13 cellular contexts compared by ENCODE assay signal in the genomic region with DNA sequence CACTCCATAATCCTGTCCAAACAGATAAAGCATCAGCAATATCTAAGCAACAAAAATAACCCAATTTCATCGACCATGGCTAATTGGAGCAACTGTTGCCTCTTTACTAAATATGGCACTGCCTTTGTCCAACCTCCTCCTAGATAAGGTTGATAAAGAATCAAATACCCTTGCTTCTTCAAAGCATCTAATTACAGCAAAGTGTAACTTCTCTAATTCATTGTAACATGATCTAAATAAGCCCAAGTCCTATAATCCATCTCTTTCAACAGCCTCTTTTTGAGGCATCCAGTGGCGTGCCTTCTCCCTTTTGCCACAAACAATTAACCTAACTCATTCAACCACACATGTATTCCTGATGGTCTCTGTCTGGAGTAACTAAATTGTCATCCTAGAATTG.
DNase-seq lines count a peak whose midpoint lies in the region; ATAC-seq lines count a peak whose summit lies in the region.
"Had no signal": no experiment of that assay in that cellular context is flagged by ENCODE, and none has a peak within 500 bp of the region (broad histone marks: within the 10 kb centered on the region; RNA-seq: fewer than 3 reads in every experiment).

No MANE protein-coding gene starts in this region.

- no peaks in the 10 kb centered on the region for H3K36me3 Mint-ChIP-seq in immature natural killer cell

- no peaks in the 10 kb centered on the region for H3K4me1 Mint-ChIP-seq in immature natural killer cell

- H2AK5ac ChIP-seq in mesenchymal stem cell (ENCODE audit: low read length, severe bottlenecking): no peak overlapping the region

- no peak overlapping the region for H3K4me3 Mint-ChIP-seq in immature natural killer cell
- H3K4me3 Mint-ChIP-seq: T-helper 1 cell treated with Interleukin-12 subunit alpha and Interleukin-12 subunit beta and Interleukin-4 antibody, amounts not matched to agents 30 μg/mL and 1 μg/mL, for 36 hours had no signal

- H4K91ac ChIP-seq in mesenchymal stem cell (ENCODE audit: low read length): no peak overlapping the region

- no peak overlapping the region for H2AFZ ChIP-seq in mesenchymal stem cell (ENCODE audit: low read depth, low read length)

- no peak overlapping the region for H4K8ac ChIP-seq in mesenchymal stem cell (ENCODE audit: low read length)

- H3K4me3 ChIP-seq in mesenchymal stem cell (ENCODE audit: insufficient read depth in 1 of 2, low read depth in 1 of 2, low read length in 2 of 2): no peak overlapping the region
- H3K4me3 ChIP-seq: BLaER1 had no signal

- H3K27me3 ChIP-seq in mesenchymal stem cell (ENCODE audit: control insufficient read depth in 1 of 2, insufficient read depth in 1 of 2, low read length in 2 of 2): no peaks in the 10 kb centered on the region
- H3K27me3 ChIP-seq: BLaER1 had no signal

- H3K23ac ChIP-seq in mesenchymal stem cell (ENCODE audit: low read length in 2 of 2): no peak overlapping the region

- peak; percentile 11 for DNase-seq in DMS53 (lab: John Stamatoyannopoulos, UW)
- no peak for DNase-seq in DMS53 treated with DMSO at 0.1 percent for 48 hours (lab: John Stamatoyannopoulos, UW; ENCODE audit: unreplicated experiment)
- DNase-seq in NCI-H1436 (lab: John Stamatoyannopoulos, UW): peak; percentile 68
- DNase-seq in NCI-H69 (lab: John Stamatoyannopoulos, UW): peak; percentile 82
- no peak for DNase-seq in mesenchymal stem cell
- no peak for DNase-seq in AG08395 (ENCODE audit: low spot score)
- no peak for DNase-seq in immature natural killer cell
- DNase-seq: DMS 273 treated with DMSO at 0.1 percent for 48 hours had no signal

- H3K9me3 ChIP-seq in mesenchymal stem cell (ENCODE audit: control insufficient read depth, low read length): peaks cover 6% of the 10 kb centered on the region
- H3K9me3 ChIP-seq: BLaER1 had no signal

- no peaks in the 10 kb centered on the region for H3K36me3 ChIP-seq in mesenchymal stem cell (ENCODE audit: control insufficient read depth in 1 of 2, insufficient read depth in 2 of 2, low read depth in 1 of 2, low read length in 2 of 2)
- H3K36me3 ChIP-seq: BLaER1 had no signal

- H3K18ac ChIP-seq in mesenchymal stem cell (ENCODE audit: low read depth in 1 of 2, low read length in 2 of 2): peak overlapping the region in 1 of 2 experiments; percentile 12

- peak overlapping the region; percentile 34 for H2BK120ac ChIP-seq in mesenchymal stem cell (ENCODE audit: low read depth, low read length)

- H3K27me3 Mint-ChIP-seq in immature natural killer cell (ENCODE audit: low read depth in 3 of 3): no peaks in the 10 kb centered on the region

- H2BK12ac ChIP-seq in mesenchymal stem cell (ENCODE audit: low read length in 2 of 2): no peak overlapping the region

- no peak overlapping the region for H3K4ac ChIP-seq in mesenchymal stem cell (ENCODE audit: low read depth in 1 of 2, low read length in 2 of 2)

- 95% methylated on average over 1 of the region's 2 CpGs for WGBS in mesenchymal stem cell

- no peaks in the 10 kb centered on the region for H3K4me1 ChIP-seq in mesenchymal stem cell (ENCODE audit: control insufficient read depth, insufficient read depth, low read depth, low read length)
- H3K4me1 ChIP-seq: BLaER1 had no signal

- H2BK15ac ChIP-seq in mesenchymal stem cell (ENCODE audit: low read depth, poor library complexity, severe bottlenecking): no peak overlapping the region

- peak overlapping the region; percentile 31 for H2BK5ac ChIP-seq in mesenchymal stem cell (ENCODE audit: low read depth, low read length, poor library complexity, severe bottlenecking)

- ATAC-seq in GM18868 (IDR thresholded peaks at IDR 0.05; ENCODE audit: unreplicated experiment): no peak

- H3K14ac ChIP-seq in mesenchymal stem cell (ENCODE audit: low read length in 2 of 2): no peak overlapping the region

- H3K4me2 ChIP-seq in mesenchymal stem cell (ENCODE audit: low read length, poor library complexity, severe bottlenecking): no peak overlapping the region
- H3K4me2 ChIP-seq: BLaER1 had no signal

- no peak overlapping the region for H3K27ac Mint-ChIP-seq in immature natural killer cell
- H3K27ac Mint-ChIP-seq: T-helper 1 cell treated with Interleukin-12 subunit alpha and Interleukin-12 subunit beta and Interleukin-4 antibody, amounts not matched to agents 30 μg/mL and 1 μg/mL, for 36 hours had no signal

- H3K9ac ChIP-seq in mesenchymal stem cell (ENCODE audit: low read length): no peak overlapping the region
- H3K9ac ChIP-seq: BLaER1 had no signal

- no peak overlapping the region for H3K27ac ChIP-seq in mesenchymal stem cell (ENCODE audit: low read length, poor library complexity, severe bottlenecking)
- H3K27ac ChIP-seq: 22Rv1, BLaER1, HL-60 had no signal

- H3K79me1 ChIP-seq in mesenchymal stem cell (replicated peaks; ENCODE audit: low read length, poor library complexity, severe bottlenecking): no peaks in the 10 kb centered on the region

- H3K9me3 Mint-ChIP-seq in immature natural killer cell: peaks cover 7 to 34% (median 26%) of the 10 kb centered on the region in 6 donors
- H3K9me3 Mint-ChIP-seq: T-helper 1 cell treated with Interleukin-12 subunit alpha and Interleukin-12 subunit beta and Interleukin-4 antibody, amounts not matched to agents 30 μg/mL and 1 μg/mL, for 36 hours had no signal

Comparison
In these comparisons a context has a peak if more than half of its experiments do, and no peak if none do; other contexts are left out.
1. DNase-seq: peak in DMS53 (single experiment), NCI-H1436 (single experiment) and NCI-H69 (single experiment); none in DMS53 treated with DMSO at 0.1 percent for 48 hours (single experiment), mesenchymal stem cell (single experiment), AG08395 (single experiment) and immature natural killer cell (0 of 3).